Comparison of ENCODE assay signal across 14 cellular contexts in the genomic region with DNA sequence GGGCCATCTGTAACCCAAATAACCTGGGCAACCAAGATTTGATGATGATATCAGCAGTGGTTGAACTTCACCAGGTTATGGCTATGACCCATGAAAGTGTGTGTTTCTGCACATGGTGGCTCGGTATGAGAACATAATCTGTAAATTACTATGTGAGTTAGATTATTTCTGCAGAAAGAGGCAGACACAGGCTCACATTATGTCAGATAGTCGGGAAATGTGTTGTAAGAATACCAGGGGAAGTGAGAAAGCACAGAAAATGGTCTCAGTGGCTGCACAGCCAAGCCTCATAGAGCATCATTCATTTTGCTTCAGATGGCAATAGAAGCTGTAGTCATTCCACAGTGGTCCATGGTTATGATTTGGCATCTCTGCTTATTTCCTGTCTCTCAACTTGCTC.
DNase-seq lines count a peak whose midpoint lies in the region; ATAC-seq and TF ChIP-seq lines count a peak whose summit lies in the region.
"Had no signal": no experiment of that assay in that cellular context is flagged by ENCODE, and none has a peak within 500 bp of the region (broad histone marks: within the 10 kb centered on the region; RNA-seq: fewer than 3 reads in every experiment).

No MANE protein-coding gene starts in this region.

- TF ChIP-seq CTCF in endothelial cell (IDR thresholded peaks at IDR 0.05; ENCODE audit: unreplicated experiment) (no peak), ascending aorta (IDR thresholded peaks at IDR 0.05) (no peak)

- H3K4me1 Mint-ChIP-seq in activated T-helper 17 cell treated with anti-CD3 and anti-CD28 coated beads, Interleukin-2, amount 50 U/mL, for 72 hours, result no peaks in the 10 kb centered on the region
- H3K4me1 Mint-ChIP-seq in endothelial cell (ENCODE audit: unreplicated experiment), result no peaks in the 10 kb centered on the region

- ATAC-seq in GM18499 (IDR thresholded peaks at IDR 0.05; ENCODE audit: insufficient read depth, unreplicated experiment) (peak; percentile 86), GM21360 (IDR thresholded peaks at IDR 0.05; ENCODE audit: unreplicated experiment) (peak; percentile 91), HG03066 (IDR thresholded peaks at IDR 0.05; ENCODE audit: low read depth, unreplicated experiment) (peak; percentile 46)
- peak; percentile 57 for ATAC-seq in activated T-helper 17 cell treated with anti-CD3 and anti-CD28 coated beads, Interleukin-2, amount 50 U/mL, for 72 hours (replicated peaks)

- no peak overlapping the region for H3K27ac Mint-ChIP-seq in activated T-helper 17 cell treated with anti-CD3 and anti-CD28 coated beads, Interleukin-2, amount 50 U/mL, for 72 hours
- no peak overlapping the region for H3K27ac Mint-ChIP-seq in endothelial cell (ENCODE audit: unreplicated experiment)
- H3K27ac Mint-ChIP-seq: T-helper 2 cell treated with Interferon-gamma antibody and Interleukin-4, amounts not matched to agents 5 μg/mL and 100 μg/mL, for 36 hours had no signal

- intact Hi-C loops in ascending aorta (cut with DNase I), result no loop called here

- no peaks in the 10 kb centered on the region for H3K36me3 Mint-ChIP-seq in activated T-helper 17 cell treated with anti-CD3 and anti-CD28 coated beads, Interleukin-2, amount 50 U/mL, for 72 hours (ENCODE audit: low read depth)
- H3K36me3 Mint-ChIP-seq in endothelial cell (ENCODE audit: low read depth, unreplicated experiment), result no peaks in the 10 kb centered on the region

- no peaks in the 10 kb centered on the region for H3K9me3 Mint-ChIP-seq in activated T-helper 17 cell treated with anti-CD3 and anti-CD28 coated beads, Interleukin-2, amount 50 U/mL, for 72 hours
- no peaks in the 10 kb centered on the region for H3K9me3 Mint-ChIP-seq in endothelial cell (ENCODE audit: unreplicated experiment)

- no peaks in the 10 kb centered on the region for H3K9me3 ChIP-seq in ascending aorta

- no peak overlapping the region for H3K4me3 ChIP-seq in ascending aorta
- H3K4me3 ChIP-seq: lung had no signal

- H3K27me3 ChIP-seq in ascending aorta, result no peaks in the 10 kb centered on the region

- DNase-seq in endothelial cell (ENCODE audit: low spot score), result no peak
- DNase-seq in hippocampal formation (lab: John Stamatoyannopoulos, UW), result no peak
- DNase-seq in NCI-H1417 treated with DMSO at 0.1 percent for 48 hours (lab: John Stamatoyannopoulos, UW), result no peak
- no peak for DNase-seq in ascending aorta (ENCODE audit: low spot score in 2 of 2)
- DNase-seq: activated CD4-positive, alpha-beta T cell treated with anti-CD3 and anti-CD28 coated beads, Interleukin-2, amount 50 U/mL, for 1 hour; activated effector memory CD4-positive, alpha-beta T cell treated with Interleukin-2 at 50 U/mL for 16 hours; DMS153; NCI-H1694 had no signal

- H3K27ac ChIP-seq in ascending aorta, result no peak overlapping the region

- no peaks in the 10 kb centered on the region for H3K4me1 ChIP-seq in ascending aorta

- H3K4me3 Mint-ChIP-seq in activated T-helper 17 cell treated with anti-CD3 and anti-CD28 coated beads, Interleukin-2, amount 50 U/mL, for 72 hours, result no peak overlapping the region
- H3K4me3 Mint-ChIP-seq in endothelial cell (ENCODE audit: unreplicated experiment), result no peak overlapping the region
- H3K4me3 Mint-ChIP-seq: T-helper 2 cell treated with Interferon-gamma antibody and Interleukin-4, amounts not matched to agents 5 μg/mL and 100 μg/mL, for 36 hours had no signal

- H3K36me3 ChIP-seq in ascending aorta, result no peaks in the 10 kb centered on the region

- no peaks in the 10 kb centered on the region for H3K27me3 Mint-ChIP-seq in activated T-helper 17 cell treated with anti-CD3 and anti-CD28 coated beads, Interleukin-2, amount 50 U/mL, for 72 hours
- H3K27me3 Mint-ChIP-seq in endothelial cell (ENCODE audit: unreplicated experiment), result no peaks in the 10 kb centered on the region
